In genomic region chr4:89657931-89658700, GRCh38 we compare ENCODE assay signal across 8 cellular contexts.
DNase-seq lines count a peak whose midpoint lies in the region; ATAC-seq, FAIRE-seq and TF ChIP-seq lines count a peak whose summit lies in the region.

No MANE protein-coding gene starts in this region.

- intact Hi-C loops in A673 (cut with micrococcal nuclease; ENCODE audit: unreplicated experiment) = loop anchor here (5.0 to 10.0 kb wide), 2 partner anchors 173 to 244 kb away; no protein-coding TSS in a partner anchor

- peak; percentile 81 for ATAC-seq in HG02852 (IDR thresholded peaks at IDR 0.05; ENCODE audit: unreplicated experiment)

- H3K4me1 ChIP-seq in A673 (ENCODE audit: insufficient read depth, low read length, poor library complexity, severe bottlenecking) = no peaks in the 10 kb centered on the region
- no peaks in the 10 kb centered on the region for H3K4me1 ChIP-seq in Peyer's patch

- no TSS peak for BruUV-seq in A673 (replicated peaks; lab: Mats Ljungman, UMichigan)

- no peak overlapping the region for H3K4me3 ChIP-seq in A673 (ENCODE audit: low read depth, low read length, poor library complexity, severe bottlenecking)
- H3K4me3 ChIP-seq in foreskin fibroblast (ENCODE audit: low read depth in 1 of 2, low read length in 2 of 2) = no peak overlapping the region
- no peak overlapping the region for H3K4me3 ChIP-seq in Peyer's patch

- CTCF ChIA-PET in A673 (lab: Charles Lee) = no interaction called here

- H3K36me3 ChIP-seq in A673 (ENCODE audit: insufficient read depth, low read length, poor library complexity, severe bottlenecking) = no peaks in the 10 kb centered on the region
- no peaks in the 10 kb centered on the region for H3K36me3 ChIP-seq in Peyer's patch

- H3K27me3 ChIP-seq in A673 (replicated peaks; ENCODE audit: insufficient read depth, low read depth, low read length, poor library complexity) (no peaks in the 10 kb centered on the region), Peyer's patch (no peaks in the 10 kb centered on the region)

- POLR2A ChIA-PET in A673 (lab: Charles Lee; ENCODE audit: low non-redundant PET) = no interaction called here

- H3K9me3 ChIP-seq in A673 (ENCODE audit: low read depth, low read length, poor library complexity, severe bottlenecking) (no peaks in the 10 kb centered on the region), Peyer's patch (no peaks in the 10 kb centered on the region)

- no peak for TF ChIP-seq POLR2A in GM12892 (IDR thresholded peaks at IDR 0.05; ENCODE audit: low read depth, low read length)
- TF ChIP-seq POLR2A in Peyer's patch (IDR thresholded peaks at IDR 0.05) = no peak

- TF ChIP-seq CTCF in A673 (conservative IDR thresholded peaks at IDR 0.05; ENCODE audit: low read depth, low read length) (peak; percentile 39; the same call in 1 of the 2 replicates), foreskin fibroblast (IDR thresholded peaks at IDR 0.05; ENCODE audit: low read depth, low read length) (peak; percentile 50), Peyer's patch (IDR thresholded peaks at IDR 0.05) (peak in 2 of 6 experiments; percentile 15 to 34)

- DNase-seq in A673 (ENCODE audit: low spot score) (peak; percentile 10), GM12892 (ENCODE audit: insufficient read length) (no peak), NCI-H82 (lab: John Stamatoyannopoulos, UW) (peak; percentile 26), foreskin fibroblast (peak in 1 of 2 donors; percentile 63), Peyer's patch (no peak), HuH-7.5 (ENCODE audit: low spot score) (no peak), HPDE6-E6E7 (ENCODE audit: extremely low spot score) (no peak)

- peak; percentile 89 for FAIRE-seq in GM12892 (lab: Jason Lieb, UNC)

- H3K27ac ChIP-seq in A673 (ENCODE audit: low read depth, low read length, poor library complexity, severe bottlenecking) = no peak overlapping the region
- no peak overlapping the region for H3K27ac ChIP-seq in Peyer's patch

Comparison
In these comparisons a context has a peak if more than half of its experiments do, and no peak if none do; other contexts are left out.
1. DNase-seq: peak in A673 (single experiment) and NCI-H82 (single experiment); none in GM12892 (single experiment), Peyer's patch (0 of 3), HuH-7.5 (single experiment) and HPDE6-E6E7 (single experiment).